8 cellular contexts compared by ENCODE assay signal in the genomic region with DNA sequence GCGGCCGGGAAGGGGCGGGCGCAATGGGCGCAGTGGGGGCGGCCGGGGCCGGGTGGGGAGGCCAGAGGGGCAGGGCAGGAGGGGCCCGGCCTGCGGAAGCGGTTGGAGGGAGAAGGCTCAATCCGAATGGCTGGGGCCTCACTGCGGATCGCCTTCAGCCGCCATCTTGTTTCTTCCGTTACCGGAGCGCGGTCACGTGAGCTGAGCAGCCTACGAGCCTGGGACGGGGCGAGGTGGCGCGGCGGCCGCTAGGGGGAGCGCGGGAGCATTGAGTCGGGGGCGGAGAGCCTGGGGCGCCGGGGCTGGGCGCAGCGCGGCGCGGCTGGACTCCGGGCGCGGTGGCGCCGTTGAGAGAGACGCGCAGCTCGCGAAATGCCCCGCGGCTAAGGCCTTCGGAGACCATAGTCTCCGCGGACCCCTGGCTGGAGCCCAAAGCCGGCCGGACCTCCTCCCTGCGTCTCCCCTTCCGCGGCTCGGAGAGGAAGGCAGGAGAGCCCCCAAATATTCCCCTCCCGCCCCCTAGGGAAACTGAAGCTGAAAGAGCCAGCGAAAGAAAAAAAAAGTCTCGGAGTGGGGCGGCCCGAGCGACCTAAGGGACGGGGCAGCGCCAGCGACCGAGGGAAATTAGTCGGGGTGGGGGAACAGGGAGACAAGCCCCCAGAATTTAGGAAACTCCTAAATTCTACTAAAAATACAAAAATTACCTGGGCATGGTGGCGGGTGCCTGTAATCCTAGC. TPM values are rescaled to one million over a fixed set of nuclear protein-coding genes. Genes with fewer than 3 reads are reported as not detected.
DNase-seq lines count a peak whose midpoint lies in the region; ATAC-seq, FAIRE-seq and TF ChIP-seq lines count a peak whose summit lies in the region.
"Not testable (repeated sequence)": the region's sequence is repeated elsewhere in the genome, so short reads cannot be mapped to it uniquely, and the experiment has no call there.

A gene (minus strand): TSS at position 190 of the 737 bp plus-strand sequence. CDS start 22,221 bp downstream, outside the sequence.

- peak; percentile 56 for DNase-seq in AG09309 (ENCODE audit: low read depth)
- peak; percentile 96 for DNase-seq in NCI-H2227 (lab: John Stamatoyannopoulos, UW; ENCODE audit: unreplicated experiment)
- DNase-seq in WERI-Rb-1: peak; percentile 100
- DNase-seq in bronchial epithelial cell (ENCODE audit: low read depth): peak; percentile 72
- peak; percentile 97 for DNase-seq in iPS-NIHi7 (ENCODE audit: extremely low spot score)
- DNase-seq in smooth muscle cell (lab: John Stamatoyannopoulos, UW; ENCODE audit: unreplicated experiment): peak; percentile 100

- peak within 1 kb of the TSS; percentile 85 for H2AFZ ChIP-seq in smooth muscle cell (ENCODE audit: low read depth)

- not testable (repeated sequence) for H3K36me3 ChIP-seq in WERI-Rb-1; bronchial epithelial cell (ENCODE audit: control insufficient read depth, insufficient read depth, low read length); smooth muscle cell (ENCODE audit: low read depth)

- not testable (repeated sequence) for H3F3A ChIP-seq in smooth muscle cell (ENCODE audit: low read depth)

- FAIRE-seq in bronchial epithelial cell (lab: Jason Lieb, UNC): not testable (repeated sequence)

- H3K9ac ChIP-seq in smooth muscle cell (ENCODE audit: low read depth): peak within 1 kb of the TSS; percentile 80

- not testable (repeated sequence) for H3K4me1 ChIP-seq in smooth muscle cell (ENCODE audit: low read depth)

- H3K27me3 ChIP-seq in WERI-Rb-1 (ENCODE audit: insufficient read depth, low read depth, severe bottlenecking); bronchial epithelial cell (ENCODE audit: control insufficient read depth, insufficient read depth, low read length); smooth muscle cell (ENCODE audit: low read depth): not testable (repeated sequence)

- TF ChIP-seq CTCF in AG09309 (IDR thresholded peaks at IDR 0.05; ENCODE audit: control insufficient read depth, insufficient read depth, low read depth, low read length, missing control alignments) (peak; percentile 73), WERI-Rb-1 (IDR thresholded peaks at IDR 0.05; ENCODE audit: low read depth, low read length) (peak; percentile 86), bronchial epithelial cell (IDR thresholded peaks at IDR 0.05; ENCODE audit: insufficient read depth, low read length, severe bottlenecking) (peak; percentile 75), smooth muscle cell (IDR thresholded peaks at IDR 0.05; ENCODE audit: borderline replicate concordance, insufficient read depth, poor library complexity, severe bottlenecking) (peak; percentile 98)

- not testable (repeated sequence) for H3K79me2 ChIP-seq in smooth muscle cell (ENCODE audit: low read depth)

- not testable (repeated sequence) for H3K9me3 ChIP-seq in WERI-Rb-1 (ENCODE audit: severe bottlenecking); smooth muscle cell (replicated peaks; ENCODE audit: low read depth)

- not testable (repeated sequence) for H4K20me1 ChIP-seq in smooth muscle cell (ENCODE audit: low read depth)

- in situ Hi-C loops in GM18951 (cut with MboI; ENCODE audit: low sequenced_read_pairs, unreplicated experiment): not testable (repeated sequence)

- H3K27ac ChIP-seq in WERI-Rb-1 (peak within 1 kb of the TSS; percentile 82), smooth muscle cell (ENCODE audit: low read depth) (peak within 1 kb of the TSS; percentile 55)

- H3K4me2 ChIP-seq in smooth muscle cell: peak within 1 kb of the TSS; percentile 84

- ATAC-seq in HG03175 (IDR thresholded peaks at IDR 0.05; ENCODE audit: unreplicated experiment): peak; percentile 89

- 4% methylated on average over 47 of the region's 70 CpGs for WGBS in smooth muscle cell (ENCODE audit: low lambda C conversion rate)

- H3K4me3 ChIP-seq in AG09309 (ENCODE audit: control insufficient read depth, low read depth, low read length) (peak within 1 kb of the TSS; percentile 77), WERI-Rb-1 (ENCODE audit: low read depth, low read length) (peak within 1 kb of the TSS; percentile 64), bronchial epithelial cell (ENCODE audit: low read depth, low read length) (peak within 1 kb of the TSS; percentile 57), smooth muscle cell (peak within 1 kb of the TSS; percentile 67)

- TF ChIP-seq POLR2A in GM18951 (IDR thresholded peaks at IDR 0.05; ENCODE audit: extremely low read depth, insufficient read depth, insufficient read length): peak; percentile 70

RNA-seq across cellular contexts. Expression of the gene that starts here (rescaled TPM):
- 1.1 and 5.0 TPM in 2 replicates for total RNA-seq in bronchial epithelial cell
- total RNA-seq in smooth muscle cell: 7.2 and 11.7 TPM in 2 replicates
- polyA plus RNA-seq in smooth muscle cell: 3.2 and 6.1 TPM in 2 replicates

Comparison
In these comparisons a context has a peak if more than half of its experiments do, and no peak if none do; other contexts are left out.
1. Peak in every context shown above with its lines: DNase-seq, ATAC-seq, H3K4me3 ChIP-seq and H3K27ac ChIP-seq.